In genomic region chr9:110319781-110320180, GRCh38 we compare ENCODE assay signal across 22 cellular contexts. TPM values are rescaled to one million over a fixed set of nuclear protein-coding genes. Genes with fewer than 3 reads are reported as not detected.
DNase-seq lines count a peak whose midpoint lies in the region; ATAC-seq, FAIRE-seq and TF ChIP-seq lines count a peak whose summit lies in the region.
"Had no signal": no experiment of that assay in that cellular context is flagged by ENCODE, and none has a peak within 500 bp of the region (broad histone marks: within the 10 kb centered on the region; RNA-seq: fewer than 3 reads in every experiment).

No MANE protein-coding gene starts in this region.

- H3K27me3 ChIP-seq in bronchial epithelial cell (ENCODE audit: control insufficient read depth, insufficient read depth, low read length), result no peaks in the 10 kb centered on the region
- H3K27me3 ChIP-seq: BLaER1 had no signal

- H3K9me3 Mint-ChIP-seq in activated CD4-positive, alpha-beta T cell treated with anti-CD3 and anti-CD28 coated beads for 36 hours (ENCODE audit: low read depth), result no peaks in the 10 kb centered on the region
- H3K9me3 Mint-ChIP-seq: CD4-positive, alpha-beta memory T cell had no signal

- ATAC-seq in activated CD4-positive, alpha-beta T cell treated with anti-CD3 and anti-CD28 coated beads for 36 hours, result peak; percentile 68
- no peak for ATAC-seq in HG03571 (IDR thresholded peaks at IDR 0.05; ENCODE audit: unreplicated experiment)
- ATAC-seq: HepG2 had no signal

- CTCF ChIA-PET in activated CD4-positive, alpha-beta T cell treated with anti-CD3 and anti-CD28 coated beads for 36 hours (lab: Charles Lee), result no interaction called here

- peaks cover 3% of the 10 kb centered on the region for H3K27me3 Mint-ChIP-seq in activated CD4-positive, alpha-beta T cell treated with anti-CD3 and anti-CD28 coated beads for 36 hours

- intact Hi-C loops in activated CD4-positive, alpha-beta T cell treated with anti-CD3 and anti-CD28 coated beads for 36 hours (cut with DNase I, micrococcal nuclease), result no loop called here

- no peaks in the 10 kb centered on the region for H3K36me3 ChIP-seq in bronchial epithelial cell (ENCODE audit: control insufficient read depth, insufficient read depth, low read length)
- H3K36me3 ChIP-seq: BLaER1 had no signal

- H3K4me1 Mint-ChIP-seq in activated CD4-positive, alpha-beta T cell treated with anti-CD3 and anti-CD28 coated beads for 36 hours, result peaks cover 9% of the 10 kb centered on the region

- DNase-seq in activated CD4-positive, alpha-beta T cell treated with anti-CD3 and anti-CD28 coated beads for 36 hours, result no peak
- DNase-seq in activated CD4-positive, alpha-beta T cell treated with anti-CD3 and anti-CD28 coated beads for 48 hours, result no peak
- DNase-seq in Ammon's horn (ENCODE audit: low spot score), result peak; percentile 30
- peak; percentile 75 for DNase-seq in HCEC 1CT
- DNase-seq in bronchial epithelial cell (ENCODE audit: low read depth), result peak; percentile 29
- no peak for DNase-seq in activated gamma-delta T cell (lab: John Stamatoyannopoulos, UW)
- no peak for DNase-seq in NCI-H1417 treated with DMSO at 0.1 percent for 48 hours (lab: John Stamatoyannopoulos, UW)
- DNase-seq: AML-193; CD4-positive, alpha-beta memory T cell; DMS53; DND-41; EL; GOT3; H7 had no signal

- no peaks in the 10 kb centered on the region for H3K36me3 Mint-ChIP-seq in activated CD4-positive, alpha-beta T cell treated with anti-CD3 and anti-CD28 coated beads for 36 hours (ENCODE audit: low read depth)
- H3K36me3 Mint-ChIP-seq: CD14-positive monocyte; CD4-positive, alpha-beta memory T cell had no signal

- FAIRE-seq in bronchial epithelial cell (lab: Jason Lieb, UNC), result no peak
- FAIRE-seq: A204.1, G401.6, GM12891, GM19239, HepG2 had no signal

- H3K4me3 ChIP-seq in bronchial epithelial cell (ENCODE audit: low read depth, low read length), result no peak overlapping the region
- H3K4me3 ChIP-seq: BLaER1 had no signal

- H3K4me3 Mint-ChIP-seq in activated CD4-positive, alpha-beta T cell treated with anti-CD3 and anti-CD28 coated beads for 36 hours, result no peak overlapping the region
- H3K4me3 Mint-ChIP-seq: CD14-positive monocyte; CD4-positive, alpha-beta memory T cell had no signal

- no peak overlapping the region for H3K27ac Mint-ChIP-seq in activated CD4-positive, alpha-beta T cell treated with anti-CD3 and anti-CD28 coated beads for 36 hours
- H3K27ac Mint-ChIP-seq: CD14-positive monocyte; CD4-positive, alpha-beta memory T cell had no signal

- no peak for TF ChIP-seq CTCF in bronchial epithelial cell (IDR thresholded peaks at IDR 0.05; ENCODE audit: insufficient read depth, low read length, severe bottlenecking)

- POLR2A ChIA-PET in activated CD4-positive, alpha-beta T cell treated with anti-CD3 and anti-CD28 coated beads for 36 hours (lab: Charles Lee), result no interaction called here

RNA-seq across cellular contexts. Expression of gene TXNDC8, which starts 17.9 kb away (rescaled TPM):
- not detected for total RNA-seq in activated CD4-positive, alpha-beta T cell treated with anti-CD3 and anti-CD28 coated beads for 36 hours
- total RNA-seq in bronchial epithelial cell, result not detected in 2 replicates
- total RNA-seq: CD4-positive, alpha-beta memory T cell; H7; HepG2 had no signal

Comparison
In these comparisons a context has a peak if more than half of its experiments do, and no peak if none do; other contexts are left out.
1. DNase-seq: peak in Ammon's horn (single experiment), HCEC 1CT (single experiment) and bronchial epithelial cell (single experiment); none in activated CD4-positive, alpha-beta T cell treated with anti-CD3 and anti-CD28 coated beads for 36 hours (single experiment), activated CD4-positive, alpha-beta T cell treated with anti-CD3 and anti-CD28 coated beads for 48 hours (single experiment), activated gamma-delta T cell (single experiment) and NCI-H1417 treated with DMSO at 0.1 percent for 48 hours (single experiment).